38 cellular contexts compared by ENCODE assay signal in the genomic region with DNA sequence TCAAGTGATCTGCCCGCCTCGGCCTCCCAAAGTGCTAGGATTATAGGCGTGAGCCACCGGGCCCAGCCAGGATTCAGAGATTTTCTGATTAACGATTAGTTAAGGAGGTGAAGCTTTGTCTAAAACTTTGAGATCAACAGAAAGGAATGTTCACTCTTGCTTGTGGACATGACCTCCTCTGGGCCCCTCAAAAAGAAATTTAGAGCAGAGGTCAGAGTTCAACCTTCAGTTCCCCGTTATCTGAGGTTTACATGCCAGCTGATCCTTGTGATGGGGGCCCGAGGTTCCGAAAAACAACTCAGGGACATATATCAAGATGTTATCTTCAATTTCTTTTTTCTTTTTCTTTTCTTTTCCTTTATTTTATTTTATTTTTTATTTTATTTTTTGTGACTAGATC. TPM values are rescaled to one million over a fixed set of nuclear protein-coding genes. Genes with fewer than 3 reads are reported as not detected.
"Had no signal": no experiment of that assay in that cellular context is flagged by ENCODE, and none has a peak within 500 bp of the region (broad histone marks: within the 10 kb centered on the region; RNA-seq: fewer than 3 reads in every experiment).

No MANE protein-coding gene starts in this region.

- DNase-seq: activated B cell treated with CpG ODN at 0.5 μM for 24 hours; activated CD4-positive, alpha-beta T cell treated with anti-CD3 and anti-CD28 coated beads for 1 hour; activated CD4-positive, alpha-beta T cell treated with anti-CD3 and anti-CD28 coated beads for 36 hours; activated CD4-positive, alpha-beta T cell treated with anti-CD3 and anti-CD28 coated beads for 48 hours; activated CD4-positive, alpha-beta T cell treated with anti-CD3 and anti-CD28 coated beads, Interleukin-2, amount 10 ng/mL, durations not matched to agents 7 days and 5 days; activated CD4-positive, alpha-beta T cell treated with anti-CD3 and anti-CD28 coated beads, Interleukin-2, amount 50 U/mL, for 48 hours; activated CD8-positive, alpha-beta memory T cell treated with anti-CD3 and anti-CD28 coated beads, Interleukin-2, amount 50 U/mL, for 4 hours; activated CD8-positive, alpha-beta T cell treated with anti-CD3 and anti-CD28 coated beads for 36 hours; activated effector memory CD4-positive, alpha-beta T cell treated with anti-CD3 and anti-CD28 coated beads, Interleukin-2, amount 50 U/mL, for 16 hours; activated gamma-delta T cell treated with Interleukin-2 at 50 U/mL for 16 hours; activated naive CD4-positive, alpha-beta T cell; activated naive CD4-positive, alpha-beta T cell treated with anti-CD3 and anti-CD28 coated beads for 36 hours; activated naive CD4-positive, alpha-beta T cell treated with anti-CD3 and anti-CD28 coated beads, Interleukin-2, amount 50 U/mL, for 16 hours; activated naive CD8-positive, alpha-beta T cell treated with anti-CD3 and anti-CD28 coated beads for 36 hours; activated T-cell treated with anti-CD3 and anti-CD28 coated beads for 4 hours; activated T-cell treated with anti-CD3 and anti-CD28 coated beads, Interleukin-2, amount 50 U/mL, for 1 hour; activated T-cell treated with anti-CD3 and anti-CD28 coated beads, Interleukin-2, amount 50 U/mL, for 4 hours; activated T-cell treated with anti-CD3 and anti-CD28 coated beads, Interleukin-2, amount 50 U/mL, for 72 hours; amygdala; cerebellar nuclear complex; T-cell; T-helper 17 cell; T1000 had no signal

- H3K4me3 Mint-ChIP-seq: activated B cell treated with CpG ODN at 0.5 μM for 24 hours; activated CD4-positive, alpha-beta T cell treated with anti-CD3 and anti-CD28 coated beads for 36 hours; activated CD4-positive, alpha-beta T cell treated with anti-CD3 and anti-CD28 coated beads, Interleukin-2, amount 10 ng/mL, durations not matched to agents 7 days and 5 days; activated CD8-positive, alpha-beta T cell treated with anti-CD3 and anti-CD28 coated beads for 36 hours; activated naive CD4-positive, alpha-beta T cell treated with anti-CD3 and anti-CD28 coated beads for 36 hours; activated naive CD8-positive, alpha-beta T cell treated with anti-CD3 and anti-CD28 coated beads for 36 hours; activated T-cell treated with anti-CD3 and anti-CD28 coated beads, Interleukin-2, amount 50 U/mL, for 4 hours; activated T-cell treated with anti-CD3 and anti-CD28 coated beads, Interleukin-2, amount 50 U/mL, for 72 hours; activated T-helper 1 cell treated with anti-CD3 and anti-CD28 coated beads, Interleukin-12 subunit alpha, Interleukin-12 subunit beta, Interleukin-2, Interleukin-4 antibody, amounts not matched to agents 30 ng/mL and 10 ng/mL and 1 ng/mL, durations not matched to agents 14 hours and 24 hours and 36 hours; activated T-helper 17 cell treated with anti-CD3 and anti-CD28 coated beads, Interleukin-2, amount 50 U/mL, for 72 hours; brain; central memory CD8-positive, alpha-beta T cell; T-cell; T-helper 17 cell had no signal

- H3K4me3 ChIP-seq: ascending aorta, cardiac muscle cell had no signal

- H3K4me1 ChIP-seq: adrenal gland, ascending aorta had no signal

- H3K9me3 Mint-ChIP-seq: activated B cell treated with CpG ODN at 0.5 μM for 24 hours; activated CD4-positive, alpha-beta T cell treated with anti-CD3 and anti-CD28 coated beads, Interleukin-2, amount 10 ng/mL, durations not matched to agents 7 days and 5 days; activated naive CD4-positive, alpha-beta T cell treated with anti-CD3 and anti-CD28 coated beads, Interleukin-2, amount 50 U/mL, for 72 hours; activated naive CD8-positive, alpha-beta T cell treated with anti-CD3 and anti-CD28 coated beads for 36 hours; activated T-cell treated with anti-CD3 and anti-CD28 coated beads, Interleukin-2, amount 50 U/mL, for 4 hours; activated T-cell treated with anti-CD3 and anti-CD28 coated beads, Interleukin-2, amount 50 U/mL, for 72 hours; activated T-helper 1 cell treated with anti-CD3 and anti-CD28 coated beads, Interleukin-12 subunit alpha, Interleukin-12 subunit beta, Interleukin-2, Interleukin-4 antibody, amounts not matched to agents 30 ng/mL and 10 ng/mL and 1 ng/mL, durations not matched to agents 14 hours and 24 hours and 36 hours; activated T-helper 17 cell treated with anti-CD3 and anti-CD28 coated beads, Interleukin-2, amount 50 U/mL, for 72 hours; central memory CD8-positive, alpha-beta T cell; T-cell had no signal

- ATAC-seq: activated CD4-positive, alpha-beta T cell treated with anti-CD3 and anti-CD28 coated beads for 36 hours; activated CD8-positive, alpha-beta T cell treated with anti-CD3 and anti-CD28 coated beads for 36 hours; activated naive CD4-positive, alpha-beta T cell treated with anti-CD3 and anti-CD28 coated beads, Interleukin-2, amount 50 U/mL, for 72 hours; activated T-cell treated with anti-CD3 and anti-CD28 coated beads, Interleukin-2, amount 50 U/mL, for 4 hours; activated T-cell treated with anti-CD3 and anti-CD28 coated beads, Interleukin-2, amount 50 U/mL, for 72 hours; activated T-helper 17 cell treated with anti-CD3 and anti-CD28 coated beads, Interleukin-2, amount 50 U/mL, for 72 hours; T-cell; T-helper 17 cell had no signal

- H3K36me3 Mint-ChIP-seq: activated naive CD4-positive, alpha-beta T cell treated with anti-CD3 and anti-CD28 coated beads, Interleukin-2, amount 50 U/mL, for 72 hours; activated naive CD8-positive, alpha-beta T cell treated with anti-CD3 and anti-CD28 coated beads for 36 hours; brain; T-cell had no signal

- H3K36me3 ChIP-seq: adrenal gland, ascending aorta, cardiac muscle cell had no signal

- H3K9me3 ChIP-seq: adrenal gland, ascending aorta had no signal

- H3K27me3 ChIP-seq: adrenal gland, ascending aorta, cardiac muscle cell had no signal

- H3K27ac Mint-ChIP-seq: activated B cell treated with CpG ODN at 0.5 μM for 24 hours; activated CD4-positive, alpha-beta T cell treated with anti-CD3 and anti-CD28 coated beads for 36 hours; activated CD4-positive, alpha-beta T cell treated with anti-CD3 and anti-CD28 coated beads, Interleukin-2, amount 10 ng/mL, durations not matched to agents 7 days and 5 days; activated CD8-positive, alpha-beta T cell treated with anti-CD3 and anti-CD28 coated beads for 36 hours; activated naive CD4-positive, alpha-beta T cell treated with anti-CD3 and anti-CD28 coated beads for 36 hours; activated naive CD8-positive, alpha-beta T cell treated with anti-CD3 and anti-CD28 coated beads for 36 hours; activated T-cell treated with anti-CD3 and anti-CD28 coated beads, Interleukin-2, amount 50 U/mL, for 72 hours; activated T-helper 1 cell treated with anti-CD3 and anti-CD28 coated beads, Interleukin-12 subunit alpha, Interleukin-12 subunit beta, Interleukin-2, Interleukin-4 antibody, amounts not matched to agents 30 ng/mL and 10 ng/mL and 1 ng/mL, durations not matched to agents 14 hours and 24 hours and 36 hours; activated T-helper 17 cell treated with anti-CD3 and anti-CD28 coated beads, Interleukin-2, amount 50 U/mL, for 72 hours; T-cell; T-helper 17 cell had no signal

- H3K4me1 Mint-ChIP-seq: activated T-helper 17 cell treated with anti-CD3 and anti-CD28 coated beads, Interleukin-2, amount 50 U/mL, for 72 hours; brain; central memory CD8-positive, alpha-beta T cell had no signal

- FAIRE-seq: bronchial epithelial cell, TTC549 had no signal

- H3K27ac ChIP-seq: adrenal gland, ascending aorta, cardiac muscle cell, VCaP had no signal

- H3K27me3 Mint-ChIP-seq: activated B cell treated with CpG ODN at 0.5 μM for 24 hours; activated CD4-positive, alpha-beta T cell treated with anti-CD3 and anti-CD28 coated beads for 36 hours; activated CD4-positive, alpha-beta T cell treated with anti-CD3 and anti-CD28 coated beads, Interleukin-2, amount 10 ng/mL, durations not matched to agents 7 days and 5 days; activated CD8-positive, alpha-beta T cell treated with anti-CD3 and anti-CD28 coated beads for 36 hours; activated naive CD8-positive, alpha-beta T cell treated with anti-CD3 and anti-CD28 coated beads for 36 hours; activated T-helper 17 cell treated with anti-CD3 and anti-CD28 coated beads, Interleukin-2, amount 50 U/mL, for 72 hours; brain; central memory CD8-positive, alpha-beta T cell; T-helper 17 cell had no signal

RNA-seq across cellular contexts. Expression of a gene that starts 58.6 kb away (rescaled TPM):
- total RNA-seq: activated B cell treated with CpG ODN at 0.5 μM for 24 hours; activated CD4-positive, alpha-beta T cell treated with anti-CD3 and anti-CD28 coated beads for 36 hours; activated CD4-positive, alpha-beta T cell treated with anti-CD3 and anti-CD28 coated beads, Interleukin-2, amount 10 ng/mL, durations not matched to agents 7 days and 5 days; activated CD8-positive, alpha-beta memory T cell treated with anti-CD3 and anti-CD28 coated beads for 36 hours; activated CD8-positive, alpha-beta T cell treated with anti-CD3 and anti-CD28 coated beads for 36 hours; activated naive CD4-positive, alpha-beta T cell treated with anti-CD3 and anti-CD28 coated beads for 36 hours; activated naive CD4-positive, alpha-beta T cell treated with anti-CD3 and anti-CD28 coated beads, Interleukin-2, amount 50 U/mL, for 72 hours; activated naive CD8-positive, alpha-beta T cell treated with anti-CD3 and anti-CD28 coated beads for 36 hours; activated T-cell treated with anti-CD3 and anti-CD28 coated beads, Interleukin-2, amount 50 U/mL, for 4 hours; activated T-helper 1 cell treated with anti-CD3 and anti-CD28 coated beads, Interleukin-12 subunit alpha, Interleukin-12 subunit beta, Interleukin-2, Interleukin-4 antibody, amounts not matched to agents 30 ng/mL and 10 ng/mL and 1 ng/mL, durations not matched to agents 14 hours and 24 hours and 36 hours; adrenal gland; ascending aorta; bronchial epithelial cell; chondrocyte; T-cell; T-helper 1 cell treated with Interleukin-12 subunit alpha and Interleukin-12 subunit beta and Interleukin-4 antibody, amounts not matched to agents 30 ng/mL and 1 ng/mL, for 36 hours; T-helper 17 cell; T-helper 2 cell treated with Interferon-gamma antibody and Interleukin-4, amounts not matched to agents 100 ng/mL and 5 ng/mL, for 36 hours had no signal
- polyA plus RNA-seq: adrenal gland had no signal
